ENCODE assay signal across 14 cellular contexts in the genomic region with DNA sequence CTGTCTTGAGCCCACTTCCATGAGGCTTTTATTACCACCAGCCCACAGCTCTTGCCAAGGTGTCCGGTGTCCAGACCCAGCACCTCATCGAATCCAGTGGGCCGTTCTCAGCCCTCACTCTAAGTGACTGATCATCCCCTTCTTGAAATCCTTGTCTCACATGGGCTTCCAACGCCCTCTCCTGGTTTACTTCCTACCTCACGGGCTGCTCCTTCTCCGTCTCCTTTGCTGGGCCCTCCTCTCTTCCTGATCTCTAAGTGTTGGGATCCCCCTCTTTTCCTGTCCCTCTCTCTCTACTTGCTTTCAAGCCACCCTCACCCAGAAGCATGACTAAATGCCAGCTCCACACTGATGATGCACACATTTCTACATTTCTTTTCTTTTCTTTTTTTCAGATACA. TPM values are rescaled to one million over a fixed set of nuclear protein-coding genes. Genes with fewer than 3 reads are reported as not detected.
A peak's percentile ranks its signal among the peaks of the same experiment; 100 is the strongest.
DNase-seq lines count a peak whose midpoint lies in the region; ATAC-seq and TF ChIP-seq lines count a peak whose summit lies in the region.
"Had no signal": no experiment of that assay in that cellular context is flagged by ENCODE, and none has a peak within 500 bp of the region (broad histone marks: within the 10 kb centered on the region; RNA-seq: fewer than 3 reads in every experiment).

No MANE protein-coding gene starts in this region.

- no peak for TF ChIP-seq EP300 in esophagus muscularis mucosa (IDR thresholded peaks at IDR 0.05)

- WGBS in esophagus muscularis mucosa: 49% methylated on average over 6 of the region's 6 CpGs

- peak; percentile 11 for TF ChIP-seq CTCF in GM10266 (IDR thresholded peaks at IDR 0.05; ENCODE audit: control insufficient read depth, insufficient read depth, low read depth, missing control alignments)
- TF ChIP-seq CTCF in dorsolateral prefrontal cortex (IDR thresholded peaks at IDR 0.05 in 54 of 56, conservative IDR thresholded peaks at IDR 0.05 in 2 of 56; ENCODE audit: low read depth in 1 of 56, partially characterized antibody in 56 of 56): no peak
- TF ChIP-seq CTCF in esophagus muscularis mucosa (IDR thresholded peaks at IDR 0.05): no peak

- peaks cover 0 to 5% (median 3%) of the 10 kb centered on the region in 4 donors for H3K4me1 ChIP-seq in esophagus muscularis mucosa

- H3K27me3 ChIP-seq in dorsolateral prefrontal cortex (peaks cover 0 to 23% (median 6%) of the 10 kb centered on the region in 45 donors), esophagus muscularis mucosa (peaks cover 0 to 79% (median 9%) of the 10 kb centered on the region in 4 donors)

- H3K36me3 ChIP-seq in esophagus muscularis mucosa: no peaks in the 10 kb centered on the region

- intact Hi-C loops in dorsolateral prefrontal cortex (cut with DNase I) (no loop called here), esophagus muscularis mucosa (cut with DNase I) (no loop called here), head of caudate nucleus (cut with DNase I) (no loop called here)

- in situ Hi-C loops in ACHN (cut with HindIII; ENCODE audit: low pct_ligation_motif_present, low pct_unique_long_range_greater_than_20kb, low sequenced_read_pairs): no loop called here

- no peak overlapping the region for H3K4me3 ChIP-seq in dorsolateral prefrontal cortex
- no peak overlapping the region for H3K4me3 ChIP-seq in esophagus muscularis mucosa

- no peaks in the 10 kb centered on the region for H3K9me3 ChIP-seq in esophagus muscularis mucosa

- no peak for ATAC-seq in GM21723 (IDR thresholded peaks at IDR 0.05; ENCODE audit: unreplicated experiment)

- H3K27ac ChIP-seq in dorsolateral prefrontal cortex: no peak overlapping the region
- no peak overlapping the region for H3K27ac ChIP-seq in esophagus muscularis mucosa (replicated peaks in 1 of 4)

- no peak for TF ChIP-seq POLR2A in esophagus muscularis mucosa (IDR thresholded peaks at IDR 0.05; ENCODE audit: low read depth)

- DNase-seq in ACHN: peak; percentile 21
- DNase-seq in GM10266 (ENCODE audit: extremely low spot score): no peak
- DNase-seq in SK-N-DZ (ENCODE audit: low spot score): peak; percentile 78
- peak; percentile 72 for DNase-seq in fibroblast of peridontal ligament (ENCODE audit: extremely low read depth)
- DNase-seq in dorsolateral prefrontal cortex: no peak
- no peak for DNase-seq in esophagus muscularis mucosa (ENCODE audit: extremely low spot score)
- DNase-seq in head of caudate nucleus: no peak
- DNase-seq: activated T-cell treated with anti-CD3 and anti-CD28 coated beads, Interleukin-2, amount 50 U/mL, for 24 hours; DMS79 treated with DMSO at 0.1 percent for 48 hours; effector memory CD4-positive, alpha-beta T cell; NCI-H1048 had no signal

RNA-seq across cellular contexts. Expression of a gene that starts 9.0 kb away (rescaled TPM):
- 5.4 and 8.6 TPM in 2 replicates for polyA plus RNA-seq in SK-N-DZ (2014; cell fraction: cytosol; rRNA removed)
- polyA plus RNA-seq in SK-N-DZ (2014; cell fraction: nucleus; rRNA removed): 22.8 and 30.3 TPM in 2 replicates
- total RNA-seq in dorsolateral prefrontal cortex: under 1 TPM in 5 of 120 experiments, not detected in 115; 0.33 to 0.61 (median 0.44) TPM
- total RNA-seq in esophagus muscularis mucosa: not detected
- total RNA-seq: mononuclear cell, temporal lobe had no signal

RNA-seq across cellular contexts. Expression of a gene that starts 21.6 kb away (rescaled TPM):
- 1.6 and 2.4 TPM in 2 replicates for polyA plus RNA-seq in SK-N-DZ (2014; cell fraction: cytosol; rRNA removed)
- 0.91 TPM in 1 of 2 replicates, not detected in the other for polyA plus RNA-seq in SK-N-DZ (2014; cell fraction: nucleus; rRNA removed)
- total RNA-seq in dorsolateral prefrontal cortex (1 to 10 TPM in 5 of 120 experiments, under 1 TPM in 3, not detected in 112; 0.67 to 1.6 (median 1.1) TPM), esophagus muscularis mucosa (not detected)
- total RNA-seq: mononuclear cell, temporal lobe had no signal

RNA-seq across cellular contexts. Expression of a gene that starts 21.9 kb away (rescaled TPM):
- polyA plus RNA-seq in SK-N-DZ (2014; cell fraction: cytosol; rRNA removed): 1,130 and 1,182 TPM in 2 replicates
- 445 and 623 TPM in 2 replicates for polyA plus RNA-seq in SK-N-DZ (2014; cell fraction: nucleus; rRNA removed)
- total RNA-seq in dorsolateral prefrontal cortex (100 to 1,000 TPM in 119 of 120 experiments, 10 to 100 TPM in 1; 93.9 to 244 (median 146) TPM), esophagus muscularis mucosa (100 to 1,000 TPM; 172 to 241 (median 222) TPM)

Comparison
In these comparisons a context has a peak if more than half of its experiments do, and no peak if none do; other contexts are left out.
1. DNase-seq: peak in ACHN (single experiment), SK-N-DZ (single experiment) and fibroblast of peridontal ligament (single experiment); none in GM10266 (single experiment), dorsolateral prefrontal cortex (0 of 10), esophagus muscularis mucosa (single experiment) and head of caudate nucleus (0 of 42).